Comparison of ENCODE assay signal across 18 cellular contexts in the genomic region with DNA sequence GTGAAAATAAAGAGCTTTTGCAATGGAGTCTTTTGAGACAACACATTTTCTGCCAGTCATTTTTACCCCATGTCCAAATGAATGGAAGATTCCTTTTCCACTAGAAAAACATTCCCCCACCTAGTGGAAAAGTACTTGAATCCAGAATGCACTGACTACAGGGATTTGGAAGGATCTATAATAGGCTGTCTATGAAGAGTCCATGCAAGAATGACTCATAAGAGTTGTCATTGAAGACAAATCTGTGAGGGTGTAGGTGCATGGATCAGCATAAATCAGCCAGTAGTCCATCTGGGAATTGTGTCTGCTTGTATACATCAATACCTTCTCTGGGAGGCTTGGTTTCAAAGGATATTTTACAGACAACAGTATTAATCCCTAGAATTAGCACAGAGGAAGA. TPM values are rescaled to one million over a fixed set of nuclear protein-coding genes. Genes with fewer than 3 reads are reported as not detected.
DNase-seq lines count a peak whose midpoint lies in the region; ATAC-seq, FAIRE-seq and TF ChIP-seq lines count a peak whose summit lies in the region.
"Had no signal": no experiment of that assay in that cellular context is flagged by ENCODE, and none has a peak within 500 bp of the region (broad histone marks: within the 10 kb centered on the region; RNA-seq: fewer than 3 reads in every experiment).

No MANE protein-coding gene starts in this region.

- no peak overlapping the region for H3K56ac ChIP-seq in IMR-90 (ENCODE audit: extremely low read depth, insufficient read depth, low read length)

- H2BK5ac ChIP-seq in IMR-90 (ENCODE audit: low read depth, low read length, poor library complexity, severe bottlenecking) = no peak overlapping the region

- CTCF ChIA-PET in IMR-90 (lab: Yijun Ruan, JAX) = interaction anchor here (1.0 kb wide), 1 partner anchor 26 kb away, joined by 3 read pairs; no protein-coding TSS in a partner anchor

- ATAC-seq in IMR-90 (ENCODE audit: low read depth) (no peak), HG02973 (IDR thresholded peaks at IDR 0.05; ENCODE audit: unreplicated experiment) (no peak), HG03520 (IDR thresholded peaks at IDR 0.05; ENCODE audit: unreplicated experiment) (no peak)
- ATAC-seq: T-helper 17 cell, upper lobe of right lung had no signal

- no peak overlapping the region for H3K27ac ChIP-seq in IMR-90 (ENCODE audit: insufficient read depth, low read length)
- H3K27ac ChIP-seq: ovary, upper lobe of right lung had no signal

- dilution Hi-C loops in IMR-90 (cut with HindIII; ENCODE audit: low sequenced_read_pairs, unreplicated experiment) = no loop called here

- no peak for TF ChIP-seq POLR2A in IMR-90 (IDR thresholded peaks at IDR 0.05; ENCODE audit: low read depth, low read length)

- H3K4ac ChIP-seq in IMR-90 (ENCODE audit: low read depth, low read length) = no peak overlapping the region

- H2BK15ac ChIP-seq in IMR-90 (ENCODE audit: low read depth, low read length) = no peak overlapping the region

- DNase-seq in AG09309 (ENCODE audit: low read depth) (no peak), IMR-90 (peak; percentile 16), bronchial epithelial cell (ENCODE audit: low read depth) (peak; percentile 74), middle frontal gyrus (ENCODE audit: extremely low spot score, low spot score) (peak; percentile 36), GM10266 (ENCODE audit: extremely low spot score) (no peak)
- DNase-seq in activated CD8-positive, alpha-beta memory T cell treated with anti-CD3 and anti-CD28 coated beads for 24 hours = no peak
- DNase-seq: activated CD4-positive, alpha-beta T cell treated with anti-CD3 and anti-CD28 coated beads for 48 hours; DMS79 treated with DMSO at 0.1 percent for 48 hours; hypothalamus; MM.1S; ovary; T-helper 17 cell; upper lobe of right lung had no signal

- no peaks in the 10 kb centered on the region for H4K20me1 ChIP-seq in IMR-90 (ENCODE audit: insufficient read depth, low read length)

- no peak overlapping the region for H2AK9ac ChIP-seq in IMR-90 (replicated peaks; ENCODE audit: low read depth, low read length, poor library complexity)

- no peak overlapping the region for H2BK120ac ChIP-seq in IMR-90 (ENCODE audit: low read depth, low read length)

- intact Hi-C loops in IMR-90 (cut with micrococcal nuclease) = no loop called here

- no peak overlapping the region for H3K9ac ChIP-seq in IMR-90 (ENCODE audit: low read depth, low read length)

- TF ChIP-seq CTCF in AG09309 (IDR thresholded peaks at IDR 0.05; ENCODE audit: control insufficient read depth, insufficient read depth, low read depth, low read length, missing control alignments) (peak; percentile 4), IMR-90 (conservative IDR thresholded peaks at IDR 0.05; ENCODE audit: low read depth, low read length) (no peak), bronchial epithelial cell (IDR thresholded peaks at IDR 0.05; ENCODE audit: insufficient read depth, low read length, severe bottlenecking) (no peak), GM10266 (IDR thresholded peaks at IDR 0.05; ENCODE audit: control insufficient read depth, insufficient read depth, low read depth, missing control alignments) (no peak)

- H3K27me3 ChIP-seq in IMR-90 (ENCODE audit: control insufficient read depth, insufficient read depth, low read length) = peaks cover 8% of the 10 kb centered on the region
- no peaks in the 10 kb centered on the region for H3K27me3 ChIP-seq in bronchial epithelial cell (ENCODE audit: control insufficient read depth, insufficient read depth, low read length)
- H3K27me3 ChIP-seq: ovary, upper lobe of right lung had no signal

- no peak overlapping the region for H4K5ac ChIP-seq in IMR-90 (ENCODE audit: low read depth, low read length)

- in situ Hi-C loops in IMR-90 (cut with MboI; ENCODE audit: low sequenced_read_pairs) = no loop called here

- no peaks in the 10 kb centered on the region; the same call in 1 of the 2 replicates for H3K4me1 ChIP-seq in IMR-90 (ENCODE audit: control insufficient read depth, insufficient read depth, low read length)
- H3K4me1 ChIP-seq: upper lobe of right lung had no signal

- no peak overlapping the region for H3K14ac ChIP-seq in IMR-90 (replicated peaks; ENCODE audit: low read depth, low read length)

- no peaks in the 10 kb centered on the region for H3K9me1 ChIP-seq in IMR-90 (ENCODE audit: insufficient read depth, low read length)

- FAIRE-seq in bronchial epithelial cell (lab: Jason Lieb, UNC) = no peak
- FAIRE-seq: endometrium, GM12892 had no signal

- H3K9me3 ChIP-seq in IMR-90 (ENCODE audit: control insufficient read depth, insufficient read depth, low read length) = no peaks in the 10 kb centered on the region
- H3K9me3 ChIP-seq: ovary, upper lobe of right lung had no signal

- H3K36me3 ChIP-seq in IMR-90 (ENCODE audit: control insufficient read depth, insufficient read depth, low read length) (no peaks in the 10 kb centered on the region), bronchial epithelial cell (ENCODE audit: control insufficient read depth, insufficient read depth, low read length) (no peaks in the 10 kb centered on the region)
- H3K36me3 ChIP-seq: ovary, upper lobe of right lung had no signal

- POLR2A ChIA-PET in IMR-90 (lab: Charles Lee; ENCODE audit: unreplicated experiment) = no interaction called here

- TF ChIP-seq RAD21 in IMR-90 (IDR thresholded peaks at IDR 0.05; ENCODE audit: low read length) = no peak

- no peak overlapping the region for H2AFZ ChIP-seq in IMR-90 (replicated peaks; ENCODE audit: low read length, poor library complexity)

- no TSS peak for BruUV-seq in IMR-90 (replicated peaks; lab: Mats Ljungman, UMichigan)

- H4K8ac ChIP-seq in IMR-90 (ENCODE audit: low read depth in 2 of 2, low read length in 2 of 2) = no peak overlapping the region

- no peak overlapping the region for H3K23ac ChIP-seq in IMR-90 (ENCODE audit: low read depth, low read length)

- H3K4me2 ChIP-seq in IMR-90 (ENCODE audit: low read depth, low read length) = no peak overlapping the region

- no peaks in the 10 kb centered on the region for H3K79me1 ChIP-seq in IMR-90 (ENCODE audit: low read depth in 1 of 2, low read length in 2 of 2)

- H2AK5ac ChIP-seq in IMR-90 (ENCODE audit: low read depth, low read length) = no peak overlapping the region

- no peak overlapping the region for H4K91ac ChIP-seq in IMR-90 (ENCODE audit: insufficient read depth, low read depth, low read length)

- H2BK20ac ChIP-seq in IMR-90 (ENCODE audit: low read depth, low read length) = no peak overlapping the region

- H3K18ac ChIP-seq in IMR-90 (ENCODE audit: low read depth, low read length) = no peak overlapping the region

- H3K4me3 ChIP-seq in AG09309 (ENCODE audit: control insufficient read depth, low read depth, low read length) (no peak overlapping the region), IMR-90 (ENCODE audit: insufficient read depth, low read depth, low read length) (no peak overlapping the region), bronchial epithelial cell (ENCODE audit: low read depth, low read length) (no peak overlapping the region)
- H3K4me3 ChIP-seq: lung, ovary, upper lobe of right lung had no signal

TF ChIP-seq in IMR-90, 13 proteins besides CTCF, POLR2A, EP300 and RAD21:
- no peak for TF ChIP-seq MAZ (IDR thresholded peaks at IDR 0.05; ENCODE audit: borderline replicate concordance, low read depth, low read length)
- TF ChIP-seq MAFK (IDR thresholded peaks at IDR 0.05; ENCODE audit: low read depth, low read length) = peak; percentile 38; the same call in 1 of the 2 replicates
- no peak for TF ChIP-seq SMC3 (IDR thresholded peaks at IDR 0.05; ENCODE audit: low read depth, low read length)

RNA-seq across cellular contexts. Expression of gene TRUB1, which starts 32.5 kb away (rescaled TPM):
- total RNA-seq in IMR-90 (2012; rRNA removed) (17.9 and 26.1 TPM in 2 replicates), bronchial epithelial cell (26.6 and 31.0 TPM in 2 replicates)
- 9.1 and 10.6 TPM in 2 replicates for polyA plus RNA-seq in IMR-90 (2012; rRNA removed)
- polyA plus RNA-seq in IMR-90 (2012; cell fraction: cytosol; rRNA removed) = 2.2 and 3.1 TPM in 2 replicates
- polyA plus RNA-seq in IMR-90 (2012; cell fraction: nucleus; rRNA removed; ENCODE audit: low replicate concordance) = 1.5 and 5.3 TPM in 2 replicates

Comparison
In these comparisons a context has a peak if more than half of its experiments do, and no peak if none do; other contexts are left out.
1. DNase-seq: peak in IMR-90 (single experiment), bronchial epithelial cell (single experiment) and middle frontal gyrus (single experiment); none in AG09309 (single experiment), activated CD8-positive, alpha-beta memory T cell treated with anti-CD3 and anti-CD28 coated beads for 24 hours (single experiment) and GM10266 (single experiment).